In genomic region chr7:29840701-29841100, GRCh38 we compare ENCODE assay signal across 18 cellular contexts. TPM values are rescaled to one million over a fixed set of nuclear protein-coding genes. Genes with fewer than 3 reads are reported as not detected.
"Had no signal": no experiment of that assay in that cellular context is flagged by ENCODE, and none has a peak within 500 bp of the region (broad histone marks: within the 10 kb centered on the region; RNA-seq: fewer than 3 reads in every experiment).

No MANE protein-coding gene starts in this region.

- H3K36me3 Mint-ChIP-seq: immature natural killer cell; memory B cell; naive thymus-derived CD4-positive, alpha-beta T cell; stimulated activated naive B cell treated with anti-CD40 and anti-IgM and Interleukin-4, amounts not matched to agents 10 μg/mL and 1 μg/mL and 100 μg/mL, for 72 hours had no signal

- H3K4me1 Mint-ChIP-seq: activated B cell treated with CpG ODN at 0.5 μM for 24 hours; central memory CD8-positive, alpha-beta T cell; immature natural killer cell; memory B cell; naive thymus-derived CD4-positive, alpha-beta T cell; stimulated activated naive B cell treated with anti-CD40 and anti-IgM and Interleukin-4, amounts not matched to agents 10 μg/mL and 1 μg/mL and 100 μg/mL, for 72 hours had no signal

- ATAC-seq: activated CD8-positive, alpha-beta T cell treated with anti-CD3 and anti-CD28 coated beads for 36 hours; activated T-cell treated with anti-CD3 and anti-CD28 coated beads, Interleukin-2, amount 50 U/mL, for 4 hours; esophagus mucosa; mucosa of descending colon; naive thymus-derived CD4-positive, alpha-beta T cell; stimulated activated naive B cell treated with anti-CD40 and anti-IgM and Interleukin-4, amounts not matched to agents 10 μg/mL and 1 μg/mL and 100 μg/mL, for 72 hours; upper lobe of right lung had no signal

- H3K27me3 ChIP-seq: sigmoid colon, upper lobe of right lung had no signal

- H3K9me3 ChIP-seq: mucosa of descending colon, sigmoid colon, spleen, upper lobe of right lung had no signal

- DNase-seq: activated B cell treated with CpG ODN at 0.5 μM for 24 hours; activated CD4-positive, alpha-beta T cell treated with anti-CD3 and anti-CD28 coated beads for 48 hours; activated CD8-positive, alpha-beta T cell treated with anti-CD3 and anti-CD28 coated beads for 36 hours; activated naive CD4-positive, alpha-beta T cell treated with anti-CD3 and anti-CD28 coated beads for 36 hours; activated T-cell treated with anti-CD3 and anti-CD28 coated beads, Interleukin-2, amount 50 U/mL, for 4 hours; immature natural killer cell; mucosa of descending colon; naive thymus-derived CD4-positive, alpha-beta T cell; sigmoid colon; spleen; stimulated activated naive B cell treated with anti-CD40 and anti-IgM and Interleukin-4, amounts not matched to agents 10 μg/mL and 1 μg/mL and 100 μg/mL, for 72 hours; upper lobe of right lung had no signal

- H3K9me3 Mint-ChIP-seq: activated B cell treated with CpG ODN at 0.5 μM for 24 hours; activated CD8-positive, alpha-beta T cell treated with anti-CD3 and anti-CD28 coated beads for 36 hours; activated naive CD4-positive, alpha-beta T cell treated with anti-CD3 and anti-CD28 coated beads for 36 hours; activated T-cell treated with anti-CD3 and anti-CD28 coated beads, Interleukin-2, amount 50 U/mL, for 4 hours; central memory CD8-positive, alpha-beta T cell; memory B cell; naive thymus-derived CD4-positive, alpha-beta T cell; stimulated activated naive B cell treated with anti-CD40 and anti-IgM and Interleukin-4, amounts not matched to agents 10 μg/mL and 1 μg/mL and 100 μg/mL, for 72 hours had no signal

- H3K27ac Mint-ChIP-seq: activated B cell treated with CpG ODN at 0.5 μM for 24 hours; activated CD8-positive, alpha-beta T cell treated with anti-CD3 and anti-CD28 coated beads for 36 hours; activated naive CD4-positive, alpha-beta T cell treated with anti-CD3 and anti-CD28 coated beads for 36 hours; immature natural killer cell; memory B cell; stimulated activated naive B cell treated with anti-CD40 and anti-IgM and Interleukin-4, amounts not matched to agents 10 μg/mL and 1 μg/mL and 100 μg/mL, for 72 hours had no signal

- H3K36me3 ChIP-seq: sigmoid colon, spleen, upper lobe of right lung had no signal

- H3K4me1 ChIP-seq: parathyroid adenoma, spleen, upper lobe of right lung had no signal

- H2AFZ ChIP-seq: parathyroid adenoma had no signal

- H3K27ac ChIP-seq: coronary artery, parathyroid adenoma, spleen, upper lobe of right lung had no signal

- H3K9ac ChIP-seq: parathyroid adenoma had no signal

- H3K4me3 Mint-ChIP-seq: activated B cell treated with CpG ODN at 0.5 μM for 24 hours; activated CD8-positive, alpha-beta T cell treated with anti-CD3 and anti-CD28 coated beads for 36 hours; activated naive CD4-positive, alpha-beta T cell treated with anti-CD3 and anti-CD28 coated beads for 36 hours; activated T-cell treated with anti-CD3 and anti-CD28 coated beads, Interleukin-2, amount 50 U/mL, for 4 hours; central memory CD8-positive, alpha-beta T cell; immature natural killer cell; memory B cell; naive thymus-derived CD4-positive, alpha-beta T cell; stimulated activated naive B cell treated with anti-CD40 and anti-IgM and Interleukin-4, amounts not matched to agents 10 μg/mL and 1 μg/mL and 100 μg/mL, for 72 hours had no signal

- H3K4me3 ChIP-seq: coronary artery, mucosa of descending colon, sigmoid colon, spleen, upper lobe of right lung had no signal

RNA-seq across cellular contexts. Expression of gene WIPF3, which starts 34.4 kb away (rescaled TPM):
- total RNA-seq: activated B cell treated with CpG ODN at 0.5 μM for 24 hours; activated CD8-positive, alpha-beta T cell treated with anti-CD3 and anti-CD28 coated beads for 36 hours; activated naive CD4-positive, alpha-beta T cell treated with anti-CD3 and anti-CD28 coated beads for 36 hours; activated T-cell treated with anti-CD3 and anti-CD28 coated beads, Interleukin-2, amount 50 U/mL, for 4 hours; T-helper 2 cell treated with Interferon-gamma antibody and Interleukin-4, amounts not matched to agents 100 ng/mL and 5 ng/mL, for 36 hours had no signal
- polyA plus RNA-seq: immature natural killer cell; naive thymus-derived CD4-positive, alpha-beta T cell had no signal
